In the genomic region with DNA sequence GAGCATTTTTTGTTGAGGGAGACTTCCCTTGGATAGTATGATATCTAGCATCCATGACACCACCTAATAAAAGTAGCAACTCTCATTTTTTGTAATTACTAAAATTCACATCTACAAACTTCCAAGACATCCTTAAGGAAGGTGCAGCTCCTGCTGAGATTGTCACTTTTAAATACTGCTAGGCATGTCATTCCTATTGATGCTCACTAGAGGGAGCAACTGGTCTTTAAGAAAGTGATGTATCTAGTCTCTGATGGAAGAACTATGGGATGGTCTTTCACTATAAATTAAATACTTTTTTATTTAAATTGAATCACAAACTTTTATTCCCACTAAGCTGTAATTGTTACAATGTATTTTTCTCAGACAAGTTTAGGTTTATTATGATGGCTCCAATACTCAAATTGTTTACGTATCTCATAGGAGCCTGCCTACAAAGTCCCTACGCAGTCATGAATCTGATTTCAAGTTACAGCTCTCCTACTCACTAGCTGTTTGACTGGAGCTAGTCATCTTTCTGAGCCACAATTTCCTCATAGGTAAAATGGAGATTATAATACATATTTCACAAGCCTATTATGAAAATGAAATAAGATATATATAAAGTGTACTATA, we compare ENCODE assay signal across 1 cellular context.
TF ChIP-seq lines count a peak whose summit lies in the region.

No MANE protein-coding gene starts in this region.

TF ChIP-seq in SK-N-SH treated with all-trans-retinoic acid at 6 μM for 48 hours, 23 proteins besides CTCF, POLR2A, EP300 and RAD21 (continued from another document):
- no peak for TF ChIP-seq TSHZ2 (CRISPR knock-in tag; IDR thresholded peaks at IDR 0.05)
- no peak for TF ChIP-seq BACH2 (CRISPR knock-in tag; IDR thresholded peaks at IDR 0.05; ENCODE audit: borderline replicate concordance)
- TF ChIP-seq, protein P1, sequence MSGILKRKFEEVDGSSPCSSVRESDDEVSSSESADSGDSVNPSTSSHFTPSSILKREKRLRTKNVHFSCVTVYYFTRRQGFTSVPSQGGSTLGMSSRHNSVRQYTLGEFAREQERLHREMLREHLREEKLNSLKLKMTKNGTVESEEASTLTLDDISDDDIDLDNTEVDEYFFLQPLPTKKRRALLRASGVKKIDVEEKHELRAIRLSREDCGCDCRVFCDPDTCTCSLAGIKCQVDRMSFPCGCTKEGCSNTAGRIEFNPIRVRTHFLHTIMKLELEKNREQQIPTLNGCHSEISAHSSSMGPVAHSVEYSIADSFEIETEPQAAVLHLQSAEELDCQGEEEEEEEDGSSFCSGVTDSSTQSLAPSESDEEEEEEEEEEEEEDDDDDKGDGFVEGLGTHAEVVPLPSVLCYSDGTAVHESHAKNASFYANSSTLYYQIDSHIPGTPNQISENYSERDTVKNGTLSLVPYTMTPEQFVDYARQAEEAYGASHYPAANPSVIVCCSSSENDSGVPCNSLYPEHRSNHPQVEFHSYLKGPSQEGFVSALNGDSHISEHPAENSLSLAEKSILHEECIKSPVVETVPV (CRISPR knock-in tag; IDR thresholded peaks at IDR 0.05): no peak
- TF ChIP-seq ZNF565 (CRISPR knock-in tag; conservative IDR thresholded peaks at IDR 0.05; ENCODE audit: low read depth): no peak
- TF ChIP-seq RARB (CRISPR knock-in tag; IDR thresholded peaks at IDR 0.05): no peak
- no peak for TF ChIP-seq ZNF70 (CRISPR knock-in tag; IDR thresholded peaks at IDR 0.05)
- no peak for TF ChIP-seq ZNF8 (CRISPR knock-in tag; IDR thresholded peaks at IDR 0.05)
- no peak for TF ChIP-seq ZFP30 (CRISPR knock-in tag; IDR thresholded peaks at IDR 0.05)
- TF ChIP-seq ARNTL (CRISPR knock-in tag; IDR thresholded peaks at IDR 0.05; ENCODE audit: borderline replicate concordance, low read depth): no peak
- no peak for TF ChIP-seq ESRRG (CRISPR knock-in tag; IDR thresholded peaks at IDR 0.05)
- TF ChIP-seq GLIS3 (CRISPR knock-in tag; IDR thresholded peaks at IDR 0.05): no peak
- no peak for TF ChIP-seq OSR1 (CRISPR knock-in tag; IDR thresholded peaks at IDR 0.05)
- TF ChIP-seq ZFP3 (CRISPR knock-in tag; IDR thresholded peaks at IDR 0.05): no peak
- TF ChIP-seq POU6F1 (CRISPR knock-in tag; IDR thresholded peaks at IDR 0.05; ENCODE audit: borderline replicate concordance, low read depth): no peak
- TF ChIP-seq, protein P2, sequence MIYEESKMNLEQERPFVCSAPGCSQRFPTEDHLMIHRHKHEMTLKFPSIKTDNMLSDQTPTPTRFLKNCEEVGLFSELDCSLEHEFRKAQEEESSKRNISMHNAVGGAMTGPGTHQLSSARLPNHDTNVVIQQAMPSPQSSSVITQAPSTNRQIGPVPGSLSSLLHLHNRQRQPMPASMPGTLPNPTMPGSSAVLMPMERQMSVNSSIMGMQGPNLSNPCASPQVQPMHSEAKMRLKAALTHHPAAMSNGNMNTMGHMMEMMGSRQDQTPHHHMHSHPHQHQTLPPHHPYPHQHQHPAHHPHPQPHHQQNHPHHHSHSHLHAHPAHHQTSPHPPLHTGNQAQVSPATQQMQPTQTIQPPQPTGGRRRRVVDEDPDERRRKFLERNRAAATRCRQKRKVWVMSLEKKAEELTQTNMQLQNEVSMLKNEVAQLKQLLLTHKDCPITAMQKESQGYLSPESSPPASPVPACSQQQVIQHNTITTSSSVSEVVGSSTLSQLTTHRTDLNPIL (CRISPR knock-in tag; IDR thresholded peaks at IDR 0.05; ENCODE audit: low read depth): no peak
